In genomic region chr12:89453579-89453978, GRCh38 we compare ENCODE assay signal across 9 cellular contexts.
DNase-seq lines count a peak whose midpoint lies in the region; ATAC-seq, FAIRE-seq and TF ChIP-seq lines count a peak whose summit lies in the region.
"Had no signal": no experiment of that assay in that cellular context is flagged by ENCODE, and none has a peak within 500 bp of the region (broad histone marks: within the 10 kb centered on the region; RNA-seq: fewer than 3 reads in every experiment).

No MANE protein-coding gene starts in this region.

- no peaks in the 10 kb centered on the region for H3K79me1 ChIP-seq in H1 (ENCODE audit: low read depth, low read length)

- no peak overlapping the region for H3K14ac ChIP-seq in H1 (ENCODE audit: insufficient read length)

- no peaks in the 10 kb centered on the region for H4K20me1 ChIP-seq in H1 (replicated peaks in 1 of 2; ENCODE audit: control insufficient read depth in 1 of 2, insufficient read depth in 2 of 2, low read length in 2 of 2)

- no peak overlapping the region for H4K91ac ChIP-seq in H1 (replicated peaks; ENCODE audit: insufficient read length, low read length)

- H2BK5ac ChIP-seq in H1 (ENCODE audit: low read depth, low read length): 0 out of 2 replicates have a peak overlapping the region, but pooled peaks have one; percentile 14

- H2BK15ac ChIP-seq in H1 (ENCODE audit: low read length): no peak overlapping the region

- no peak overlapping the region for H4K5ac ChIP-seq in H1 (ENCODE audit: insufficient read length, low read depth, low read length)

- no peak overlapping the region for H3K27ac ChIP-seq in H1 (ENCODE audit: low read depth, low read length)
- H3K27ac ChIP-seq in lung (ENCODE audit: low read depth in 1 of 2, low read length in 1 of 2): peak overlapping the region in 1 of 2 donors; percentile 33
- peak overlapping the region in 3 of 4 donors; percentile 14 to 62 (median 27) for H3K27ac ChIP-seq in tibial nerve

- H2AFZ ChIP-seq in H1 (ENCODE audit: low read length): no peak overlapping the region

- CTCF ChIA-PET in H1 (lab: Charles Lee; ENCODE audit: partially characterized antibody): interaction anchor here (0.7 to 0.9 kb wide), 2 partner anchors 104 to 107 kb away, joined by 3 read pairs; no protein-coding TSS in a partner anchor

- peak; percentile 61 for DNase-seq in LHCN-M2 (ENCODE audit: low read depth)
- no peak for DNase-seq in H1 (ENCODE audit: low read depth in 1 of 2, low spot score in 2 of 2)
- DNase-seq in lung (ENCODE audit: low spot score): no peak
- no peak for DNase-seq in tibial nerve (ENCODE audit: low spot score in 2 of 2)
- no peak for DNase-seq in NCI-H2196 (lab: John Stamatoyannopoulos, UW; ENCODE audit: unreplicated experiment)
- DNase-seq in COR-L47 (lab: John Stamatoyannopoulos, UW): no peak
- DNase-seq: activated CD4-positive, alpha-beta T cell treated with anti-CD3 and anti-CD28 coated beads, Interleukin-2, amount 10 ng/mL, durations not matched to agents 7 days and 5 days had no signal

- TF ChIP-seq EP300 in H1 (IDR thresholded peaks at IDR 0.05; ENCODE audit: borderline replicate concordance in 1 of 2, low read depth in 2 of 2, low read length in 2 of 2) (no peak), tibial nerve (IDR thresholded peaks at IDR 0.05) (peak in 1 of 2 donors; percentile 33)

- no peak overlapping the region for H3K4ac ChIP-seq in H1 (replicated peaks; ENCODE audit: insufficient read length, low read depth, low read length)

- no peaks in the 10 kb centered on the region for H3K23me2 ChIP-seq in H1 (ENCODE audit: low read depth, low read length)

- H3K56ac ChIP-seq in H1 (replicated peaks; ENCODE audit: insufficient read length, low read depth, low read length): no peak overlapping the region

- WGBS in H1 (ENCODE audit: extremely low coverage in 1 of 2, insufficient coverage in 1 of 2, insufficient read length in 1 of 2, insufficient replicate concordance in 2 of 2, low coverage in 1 of 2, low lambda C conversion rate in 2 of 2, missing lambda C conversion rate in 1 of 2), 2 experiments: 92% methylated on average over 2 of the region's 2 CpGs; no CpG with 5 or more reads in 1 of the 2 experiments
- 43 to 49% methylated on average over 2 of the region's 2 CpGs for WGBS in lung, 2 donors
- 40 to 47% methylated on average over 2 of the region's 2 CpGs for WGBS in tibial nerve, 2 donors

- H3K9me3 ChIP-seq in H1 (ENCODE audit: insufficient read depth in 2 of 2, low read depth in 1 of 2, low read length in 1 of 2) (no peaks in the 10 kb centered on the region), lung (ENCODE audit: control insufficient read depth in 2 of 2, insufficient read depth in 1 of 2, low read length in 1 of 2) (no peaks in the 10 kb centered on the region), tibial nerve (no peaks in the 10 kb centered on the region)

- no peak overlapping the region for H3K18ac ChIP-seq in H1 (ENCODE audit: extremely low read depth, low read length)

- H2AK5ac ChIP-seq in H1 (ENCODE audit: low read depth, low read length): no peak overlapping the region

- H2BK120ac ChIP-seq in H1 (replicated peaks; ENCODE audit: low read depth, low read length): no peak overlapping the region

- TF ChIP-seq RAD21 in H1 (IDR thresholded peaks at IDR 0.05 in 1 of 2, conservative IDR thresholded peaks at IDR 0.05 in 1 of 2; ENCODE audit: low read depth in 2 of 2, low read length in 2 of 2): no peak

- H2BK20ac ChIP-seq in H1 (ENCODE audit: low read length): no peak overlapping the region

- no peak for FAIRE-seq in H1 (lab: Jason Lieb, UNC)

- no peak overlapping the region for H3K4me2 ChIP-seq in H1 (ENCODE audit: insufficient read depth in 1 of 2, low read depth in 2 of 2, low read length in 2 of 2)

- H3K27me3 ChIP-seq in H1 (replicated peaks in 1 of 4; ENCODE audit: control insufficient read depth in 3 of 4, extremely low read depth in 1 of 4, insufficient read depth in 3 of 4, low read length in 3 of 4): no peaks in the 10 kb centered on the region
- H3K27me3 ChIP-seq in lung (ENCODE audit: control insufficient read depth, insufficient read depth): no peaks in the 10 kb centered on the region
- H3K27me3 ChIP-seq in tibial nerve: no peaks in the 10 kb centered on the region

- POLR2A ChIA-PET in H1 (lab: Charles Lee; ENCODE audit: partially characterized antibody): interaction anchor here (3.1 kb wide), 1 partner anchor 101 kb away, joined by 26 read pairs; the partner anchor contains the start of gene DUSP6

- TF ChIP-seq POLR2A in H1 (IDR thresholded peaks at IDR 0.05; ENCODE audit: control extremely low read depth in 1 of 2, low read depth in 2 of 2, low read length in 2 of 2): no peak
- TF ChIP-seq POLR2A in tibial nerve (IDR thresholded peaks at IDR 0.05): no peak

- no peak overlapping the region for H2BK12ac ChIP-seq in H1 (ENCODE audit: low read depth, low read length)

- no peaks in the 10 kb centered on the region for H3K36me3 ChIP-seq in H1 (ENCODE audit: control insufficient read depth in 2 of 4, insufficient read depth in 4 of 4, low read length in 3 of 4)
- H3K36me3 ChIP-seq in lung (ENCODE audit: control insufficient read depth in 2 of 2, insufficient read depth in 2 of 2, low read length in 2 of 2): no peaks in the 10 kb centered on the region
- H3K36me3 ChIP-seq in tibial nerve: no peaks in the 10 kb centered on the region

- H3K4me1 ChIP-seq in H1 (replicated peaks in 1 of 4; ENCODE audit: control insufficient read depth in 3 of 4, insufficient read depth in 4 of 4, low read length in 3 of 4) (peaks cover 0 to 10% (median 6%) of the 10 kb centered on the region in 4 experiments; a peak in 3 of 7 replicates), lung (ENCODE audit: control insufficient read depth in 2 of 2, insufficient read depth in 2 of 2, low read length in 2 of 2) (peaks cover 3 to 13% of the 10 kb centered on the region in 2 donors), tibial nerve (peaks cover 0 to 39% (median 14%) of the 10 kb centered on the region in 4 donors)

- ATAC-seq in lung (ENCODE audit: insufficient read depth, low FRiP score) (peak; percentile 62), GM21825 (IDR thresholded peaks at IDR 0.05; ENCODE audit: unreplicated experiment) (no peak), GM21529 (IDR thresholded peaks at IDR 0.05; ENCODE audit: unreplicated experiment) (no peak)

- H4K8ac ChIP-seq in H1 (ENCODE audit: extremely low read depth, insufficient read depth, low read length): no peak overlapping the region

- H3K79me2 ChIP-seq in H1 (ENCODE audit: control insufficient read depth in 1 of 2, insufficient read depth in 2 of 2, low read length in 2 of 2): no peaks in the 10 kb centered on the region

- H3K23ac ChIP-seq in H1 (ENCODE audit: insufficient read length): no peak overlapping the region

- H3K9ac ChIP-seq in H1 (replicated peaks in 1 of 4; ENCODE audit: extremely low read depth in 1 of 4, low read depth in 3 of 4, low read length in 3 of 4): no peak overlapping the region

- H3K4me3 ChIP-seq in H1 (ENCODE audit: extremely low read depth in 1 of 4, insufficient read depth in 2 of 4, low read depth in 3 of 4, low read length in 4 of 4) (no peak overlapping the region), lung (no peak overlapping the region), tibial nerve (no peak overlapping the region)

- no peak for TF ChIP-seq CTCF in H1 (IDR thresholded peaks at IDR 0.05; ENCODE audit: control extremely low read depth in 1 of 3, insufficient read depth in 1 of 3, low read depth in 1 of 3, low read length in 3 of 3)
- TF ChIP-seq CTCF in lung (IDR thresholded peaks at IDR 0.05; ENCODE audit: control extremely low read depth, extremely low read depth): no peak
- TF ChIP-seq CTCF in tibial nerve (IDR thresholded peaks at IDR 0.05): no peak

TF ChIP-seq in H1, 55 proteins besides CTCF, POLR2A, EP300 and RAD21:
- TF ChIP-seq SP4 (IDR thresholded peaks at IDR 0.05; ENCODE audit: low read length) (no peak), SP2 (IDR thresholded peaks at IDR 0.05; ENCODE audit: low read length) (no peak), USF2 (IDR thresholded peaks at IDR 0.05; ENCODE audit: low read length) (no peak), CHD2 (IDR thresholded peaks at IDR 0.05; ENCODE audit: low read length) (no peak)
